In the genomic region with DNA sequence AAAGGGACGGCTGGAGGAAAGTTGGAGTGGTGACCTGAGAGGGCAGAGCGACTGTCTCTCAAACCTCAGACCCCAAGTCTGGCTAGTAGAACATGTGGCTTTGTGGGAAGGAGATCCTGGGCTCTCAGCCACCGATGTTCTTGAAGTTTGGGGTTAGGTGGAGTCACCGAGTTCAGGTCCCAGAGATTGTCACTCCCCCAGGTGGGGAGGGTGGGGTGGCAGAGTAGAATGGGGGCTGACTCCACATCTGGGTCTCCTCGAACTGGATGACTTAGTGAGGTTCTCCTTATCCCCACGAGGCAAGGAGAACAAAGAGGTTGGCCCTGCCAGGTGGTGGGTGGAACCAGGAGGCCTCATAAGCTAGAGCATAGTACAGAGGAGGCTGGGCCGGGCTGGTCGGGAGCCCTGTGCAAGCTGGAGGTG, we compare ENCODE assay signal across 9 cellular contexts. TPM values are rescaled to one million over a fixed set of nuclear protein-coding genes. Genes with fewer than 3 reads are reported as not detected.
"Had no signal": no experiment of that assay in that cellular context is flagged by ENCODE, and none has a peak within 500 bp of the region (broad histone marks: within the 10 kb centered on the region; RNA-seq: fewer than 3 reads in every experiment).

No MANE protein-coding gene starts in this region.

- ATAC-seq: GM23338, HepG2 had no signal

- DNase-seq: H9, HCEC 1CT had no signal

- FAIRE-seq: H1, H54, HepG2 had no signal

- H3K27ac ChIP-seq: HL-60 had no signal

- H3K4me3 ChIP-seq: GM23338 had no signal

RNA-seq across cellular contexts. Expression of a gene that starts 14.7 kb away (rescaled TPM):
- total RNA-seq: GM23338, H1, HT1080 had no signal
- polyA plus RNA-seq: IgD-negative memory B cell had no signal

RNA-seq across cellular contexts. Expression of a gene that starts 15.3 kb away (rescaled TPM):
- total RNA-seq: GM23338, H1, H9, HepG2, HT1080 had no signal
- polyA plus RNA-seq: H1, HepG2, IgD-negative memory B cell had no signal
